In genomic region chr11:102451693-102452460, GRCh38 we compare ENCODE assay signal across 8 cellular contexts. TPM values are rescaled to one million over a fixed set of nuclear protein-coding genes. Genes with fewer than 3 reads are reported as not detected.
DNase-seq lines count a peak whose midpoint lies in the region; ATAC-seq, FAIRE-seq and TF ChIP-seq lines count a peak whose summit lies in the region.

No MANE protein-coding gene starts in this region.

- FAIRE-seq in GM19239 (lab: Jason Lieb, UNC): peak; percentile 87

- no peak for TF ChIP-seq CTCF in CD14-positive monocyte (IDR thresholded peaks at IDR 0.05)

- peak; percentile 57 for DNase-seq in CD14-positive monocyte (ENCODE audit: low spot score)
- peak; percentile 44 for DNase-seq in GM19239 (ENCODE audit: insufficient read length, low spot score)
- DNase-seq in NOMO-1 (lab: John Stamatoyannopoulos, UW; ENCODE audit: unreplicated experiment in 2 of 2): peak; percentile 61 to 76
- peak; percentile 62 for DNase-seq in activated T-cell treated with anti-CD3 and anti-CD28 coated beads for 24 hours (ENCODE audit: low read depth)
- peak; percentile 79 for DNase-seq in naive B cell
- DNase-seq in stimulated activated naive B cell treated with anti-CD40 and anti-IgM and Interleukin-4, amounts not matched to agents 10 μg/mL and 1 μg/mL and 100 μg/mL, for 72 hours: peak; percentile 71

- peaks cover 76% of the 10 kb centered on the region for H3K4me1 Mint-ChIP-seq in CD14-positive monocyte
- H3K4me1 Mint-ChIP-seq in naive B cell: peaks cover 56 to 79% (median 77%) of the 10 kb centered on the region in 3 donors
- peaks cover 46 to 79% of the 10 kb centered on the region in 2 donors for H3K4me1 Mint-ChIP-seq in stimulated activated naive B cell treated with anti-CD40 and anti-IgM and Interleukin-4, amounts not matched to agents 10 μg/mL and 1 μg/mL and 100 μg/mL, for 72 hours

- ATAC-seq in HG03442 (IDR thresholded peaks at IDR 0.05; ENCODE audit: unreplicated experiment) (peak; percentile 59), esophagus mucosa (peak; percentile 42), naive B cell (ENCODE audit: low read depth in 2 of 2) (peak; percentile 66 to 72)
- peak; percentile 64 to 68 for ATAC-seq in stimulated activated naive B cell treated with anti-CD40 and anti-IgM and Interleukin-4, amounts not matched to agents 10 μg/mL and 1 μg/mL and 100 μg/mL, for 72 hours (replicated peaks)

- H3K27me3 Mint-ChIP-seq in CD14-positive monocyte (ENCODE audit: low read depth in 3 of 3) (no peaks in the 10 kb centered on the region), naive B cell (no peaks in the 10 kb centered on the region)
- H3K27me3 Mint-ChIP-seq in stimulated activated naive B cell treated with anti-CD40 and anti-IgM and Interleukin-4, amounts not matched to agents 10 μg/mL and 1 μg/mL and 100 μg/mL, for 72 hours: no peaks in the 10 kb centered on the region

- intact Hi-C loops in CD14-positive monocyte (cut with micrococcal nuclease): loop anchor here in 1 of 2 donors (5.0 kb wide), 1 partner anchor 105 kb away; the partner anchor contains the start of gene BIRC2

- peak overlapping the region; percentile 96 to 99 for H3K4me3 Mint-ChIP-seq in CD14-positive monocyte
- peak overlapping the region; percentile 93 to 100 (median 99) for H3K4me3 Mint-ChIP-seq in naive B cell
- peak overlapping the region; percentile 95 to 98 for H3K4me3 Mint-ChIP-seq in stimulated activated naive B cell treated with anti-CD40 and anti-IgM and Interleukin-4, amounts not matched to agents 10 μg/mL and 1 μg/mL and 100 μg/mL, for 72 hours

- peaks cover 11 to 17% of the 10 kb centered on the region in 2 donors for H3K36me3 Mint-ChIP-seq in CD14-positive monocyte
- H3K36me3 Mint-ChIP-seq in naive B cell: peaks cover 0 to 10% of the 10 kb centered on the region in 2 donors
- peaks cover 17 to 37% of the 10 kb centered on the region in 2 donors for H3K36me3 Mint-ChIP-seq in stimulated activated naive B cell treated with anti-CD40 and anti-IgM and Interleukin-4, amounts not matched to agents 10 μg/mL and 1 μg/mL and 100 μg/mL, for 72 hours

- H3K9me3 Mint-ChIP-seq in CD14-positive monocyte: no peaks in the 10 kb centered on the region
- no peaks in the 10 kb centered on the region for H3K9me3 Mint-ChIP-seq in naive B cell
- H3K9me3 Mint-ChIP-seq in stimulated activated naive B cell treated with anti-CD40 and anti-IgM and Interleukin-4, amounts not matched to agents 10 μg/mL and 1 μg/mL and 100 μg/mL, for 72 hours: no peaks in the 10 kb centered on the region

- H3K27ac Mint-ChIP-seq in CD14-positive monocyte (peak overlapping the region; percentile 93 to 99 (median 95)), naive B cell (peak overlapping the region; percentile 93 to 99 (median 97))
- peak overlapping the region; percentile 99 for H3K27ac Mint-ChIP-seq in stimulated activated naive B cell treated with anti-CD40 and anti-IgM and Interleukin-4, amounts not matched to agents 10 μg/mL and 1 μg/mL and 100 μg/mL, for 72 hours

RNA-seq across cellular contexts. Expression of gene TMEM123, which starts 0.7 kb away (rescaled TPM):
- polyA plus RNA-seq in CD14-positive monocyte (100 to 1,000 TPM; 263 to 368 TPM), naive B cell (ENCODE audit: low read depth in 6 of 6) (100 to 1,000 TPM; 429 to 518 (median 477) TPM)
- total RNA-seq in esophagus mucosa: 131 TPM

Comparison
In these comparisons a context has a peak if more than half of its experiments do, and no peak if none do; other contexts are left out.
1. Peak in every context shown above with its lines: DNase-seq and ATAC-seq.